ENCODE assay signal across 8 cellular contexts in genomic region chr6:155837474-155837873, GRCh38.
"Had no signal": no experiment of that assay in that cellular context is flagged by ENCODE, and none has a peak within 500 bp of the region (broad histone marks: within the 10 kb centered on the region; RNA-seq: fewer than 3 reads in every experiment).

No MANE protein-coding gene starts in this region.

- ATAC-seq: GM12878 had no signal

- H3K4me3 ChIP-seq: GM12878 had no signal

- FAIRE-seq: G401.6, GM12878, GM12891, GM12892, GM18507, GM19239 had no signal

- DNase-seq: GDM1, GF-D8 had no signal
